In the genomic region with DNA sequence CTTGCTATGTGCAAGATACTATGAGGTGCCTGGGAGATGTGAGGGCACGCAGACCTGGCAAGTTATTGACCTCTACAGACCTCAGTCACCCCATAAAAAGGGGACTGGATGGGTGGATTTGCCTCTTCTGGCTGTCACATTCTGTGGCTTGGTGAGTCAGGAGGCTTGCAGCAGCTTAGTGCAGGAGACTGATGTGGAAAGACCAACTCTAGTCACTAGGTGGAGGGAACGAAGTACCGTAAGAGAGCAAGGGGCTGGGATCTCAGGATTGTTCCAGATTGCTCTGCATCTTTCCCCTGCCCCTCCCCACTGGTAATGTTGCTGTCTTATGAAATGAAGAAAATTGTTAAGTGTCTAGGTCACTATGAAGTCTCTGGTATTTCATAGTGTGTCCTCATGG, we compare ENCODE assay signal across 8 cellular contexts. TPM values are rescaled to one million over a fixed set of nuclear protein-coding genes. Genes with fewer than 3 reads are reported as not detected.
DNase-seq lines count a peak whose midpoint lies in the region; ATAC-seq and TF ChIP-seq lines count a peak whose summit lies in the region.

No MANE protein-coding gene starts in this region.

- intact Hi-C loops in OCI-LY7 (cut with micrococcal nuclease; ENCODE audit: unreplicated experiment), result no loop called here

- H3K27ac Mint-ChIP-seq in osteocyte (ENCODE audit: unreplicated experiment), result peak overlapping the region; percentile 73

- in situ Hi-C loops in Caki2 (cut with HindIII; ENCODE audit: low pct_unique_long_range_greater_than_20kb, low sequenced_read_pairs), result no loop called here

- H3K36me3 Mint-ChIP-seq in osteocyte (ENCODE audit: unreplicated experiment), result peaks cover 10% of the 10 kb centered on the region

- H3K4me1 ChIP-seq in OCI-LY7 (ENCODE audit: insufficient read depth, low read length, poor library complexity, severe bottlenecking), result peaks cover 30% of the 10 kb centered on the region

- peak; percentile 33 for DNase-seq in Caki2 (ENCODE audit: low read depth)
- no peak for DNase-seq in OCI-LY7 (ENCODE audit: low spot score)
- peak in 9 of 61 donors; percentile 2 to 41 (median 7) for DNase-seq in caudate nucleus (lab: John Stamatoyannopoulos, UW)
- DNase-seq in osteocyte (ENCODE audit: extremely low spot score, unreplicated experiment), result no peak
- DNase-seq in SHP77 (lab: John Stamatoyannopoulos, UW), result no peak
- no peak for DNase-seq in NCI-H187 (lab: John Stamatoyannopoulos, UW)

- H3K9me3 Mint-ChIP-seq in osteocyte (ENCODE audit: unreplicated experiment), result no peaks in the 10 kb centered on the region

- no peaks in the 10 kb centered on the region for H3K9me2 ChIP-seq in OCI-LY7 (ENCODE audit: insufficient read depth, low read length)

- TF ChIP-seq CTCF in OCI-LY7 (conservative IDR thresholded peaks at IDR 0.05; ENCODE audit: low read length) (no peak), osteocyte (IDR thresholded peaks at IDR 0.05) (no peak)

- ATAC-seq in GM18907 (IDR thresholded peaks at IDR 0.05; ENCODE audit: unreplicated experiment), result no peak
- ATAC-seq in GM21526 (IDR thresholded peaks at IDR 0.05; ENCODE audit: low FRiP score, unreplicated experiment), result no peak

- H3K36me3 ChIP-seq in OCI-LY7 (ENCODE audit: insufficient read depth, low read length), result peaks cover 61% of the 10 kb centered on the region

- peaks cover 43% of the 10 kb centered on the region for H3K4me1 Mint-ChIP-seq in osteocyte (ENCODE audit: unreplicated experiment)

- H3K27me3 Mint-ChIP-seq in osteocyte (ENCODE audit: unreplicated experiment), result no peaks in the 10 kb centered on the region

- H3K27ac ChIP-seq in OCI-LY7 (ENCODE audit: low read depth, low read length, poor library complexity, severe bottlenecking) (no peak overlapping the region), caudate nucleus (ENCODE audit: low read depth, low read length) (peak overlapping the region; percentile 16)

- POLR2A ChIA-PET in OCI-LY7 (lab: Charles Lee), result no interaction called here

- H4K20me1 ChIP-seq in OCI-LY7 (ENCODE audit: insufficient read depth, low read length), result peaks cover 42% of the 10 kb centered on the region

- H2AFZ ChIP-seq in OCI-LY7 (ENCODE audit: low read length), result no peak overlapping the region

- H3K4me2 ChIP-seq in OCI-LY7 (ENCODE audit: low read length), result peak overlapping the region; percentile 91; the same call in 1 of the 2 replicates

- no peaks in the 10 kb centered on the region for H3K9me3 ChIP-seq in OCI-LY7 (ENCODE audit: low read length)

- no peak overlapping the region for H3K4me3 Mint-ChIP-seq in osteocyte (ENCODE audit: unreplicated experiment)

- no TSS peak for BruUV-seq in OCI-LY7 (replicated peaks; lab: Mats Ljungman, UMichigan)

- CTCF ChIA-PET in OCI-LY7 (lab: Charles Lee; ENCODE audit: unreplicated experiment), result no interaction called here

- peaks cover 77% of the 10 kb centered on the region for H3K79me2 ChIP-seq in OCI-LY7 (ENCODE audit: insufficient read depth, low read depth, low read length)

- H3K4me3 ChIP-seq in OCI-LY7 (ENCODE audit: low read depth, low read length, poor library complexity, severe bottlenecking), result no peak overlapping the region

RNA-seq across cellular contexts. Expression of a gene that starts 3.3 kb away (rescaled TPM):
- 126 and 131 TPM in 2 replicates for total RNA-seq in Caki2 (2014; rRNA removed; shearing (Covaris generic); ENCODE audit: low replicate concordance)
- 106 and 116 TPM in 2 replicates for total RNA-seq in OCI-LY7 (2014; rRNA removed; shearing (Covaris generic))
- total RNA-seq in OCI-LY7 (2022) (172 and 179 TPM in 2 replicates), osteocyte (92.8 and 94.8 TPM in 2 replicates)

RNA-seq across cellular contexts. Expression of a gene that starts 35.6 kb away (rescaled TPM):
- total RNA-seq in Caki2 (2014; rRNA removed; shearing (Covaris generic); ENCODE audit: low replicate concordance), result not detected in 2 replicates
- total RNA-seq in OCI-LY7 (2014; rRNA removed; shearing (Covaris generic)), result 0.57 TPM in 1 of 2 replicates, not detected in the other
- total RNA-seq in OCI-LY7 (2022) (not detected in 2 replicates), osteocyte (0.64 and 0.97 TPM in 2 replicates)
